Comparison of ENCODE assay signal across 23 cellular contexts in the genomic region with DNA sequence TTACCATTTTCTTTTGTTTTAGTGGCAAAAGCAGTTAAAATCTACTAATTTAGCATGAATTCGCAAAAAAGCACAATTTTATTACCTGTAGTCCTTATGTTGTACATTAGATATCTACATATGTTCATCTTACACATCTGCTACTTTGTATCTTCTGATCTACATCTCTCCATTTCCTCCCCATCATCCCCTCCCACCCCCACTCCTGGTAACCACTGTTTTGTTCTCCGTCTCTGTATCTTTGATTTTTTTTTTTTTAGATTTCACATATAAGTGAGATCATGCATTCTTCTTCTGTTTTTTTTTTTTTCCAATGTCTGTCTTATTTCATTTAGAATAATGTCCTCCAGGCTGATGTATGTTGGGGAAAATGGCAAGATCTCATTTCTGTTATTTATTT.
DNase-seq lines count a peak whose midpoint lies in the region; ATAC-seq, FAIRE-seq and TF ChIP-seq lines count a peak whose summit lies in the region.
"Had no signal": no experiment of that assay in that cellular context is flagged by ENCODE, and none has a peak within 500 bp of the region (broad histone marks: within the 10 kb centered on the region; RNA-seq: fewer than 3 reads in every experiment).

No MANE protein-coding gene starts in this region.

- CTCF ChIA-PET in activated CD4-positive, alpha-beta T cell treated with anti-CD3 and anti-CD28 coated beads for 36 hours (lab: Charles Lee), result no interaction called here

- H3K27me3 ChIP-seq in CD4-positive, CD25-positive, alpha-beta regulatory T cell (ENCODE audit: control insufficient read depth, insufficient read depth, low read length), result no peaks in the 10 kb centered on the region
- H3K27me3 ChIP-seq: body of pancreas, ovary, right atrium auricular region, suprapubic skin, vagina had no signal

- H3K36me3 ChIP-seq in CD4-positive, CD25-positive, alpha-beta regulatory T cell (ENCODE audit: control insufficient read depth, insufficient read depth, low read length), result no peaks in the 10 kb centered on the region
- H3K36me3 ChIP-seq: ovary, right atrium auricular region, suprapubic skin, vagina had no signal

- H3K4me3 Mint-ChIP-seq in activated CD4-positive, alpha-beta T cell treated with anti-CD3 and anti-CD28 coated beads for 36 hours, result no peak overlapping the region
- H3K4me3 Mint-ChIP-seq in CD4-positive, CD25-positive, alpha-beta regulatory T cell, result peak overlapping the region; percentile 9 to 52 (median 40)
- peak overlapping the region; percentile 56 for H3K4me3 Mint-ChIP-seq in activated naive CD4-positive, alpha-beta T cell treated with anti-CD3 and anti-CD28 coated beads, Interleukin-2, amount 50 U/mL, for 24 hours
- H3K4me3 Mint-ChIP-seq: memory B cell had no signal

- peak overlapping the region; percentile 35 for H3K4me3 ChIP-seq in CD4-positive, CD25-positive, alpha-beta regulatory T cell (ENCODE audit: low read depth, low read length)
- H3K4me3 ChIP-seq: body of pancreas, ovary, right atrium auricular region, suprapubic skin, vagina had no signal

- H3K36me3 Mint-ChIP-seq in activated CD4-positive, alpha-beta T cell treated with anti-CD3 and anti-CD28 coated beads for 36 hours (ENCODE audit: low read depth), result peaks cover 5% of the 10 kb centered on the region
- peaks cover 8% of the 10 kb centered on the region for H3K36me3 Mint-ChIP-seq in CD4-positive, CD25-positive, alpha-beta regulatory T cell
- H3K36me3 Mint-ChIP-seq in activated naive CD4-positive, alpha-beta T cell treated with anti-CD3 and anti-CD28 coated beads, Interleukin-2, amount 50 U/mL, for 24 hours, result peaks cover 3% of the 10 kb centered on the region
- H3K36me3 Mint-ChIP-seq: memory B cell had no signal

- FAIRE-seq in D721Med (lab: Jason Lieb, UNC), result no peak
- FAIRE-seq: colon, endometrium, TTC549 had no signal

- H3K27ac ChIP-seq in CD4-positive, CD25-positive, alpha-beta regulatory T cell (ENCODE audit: insufficient read depth, low read length, poor library complexity, severe bottlenecking), result peak overlapping the region; percentile 52
- H3K27ac ChIP-seq: body of pancreas, ovary, right atrium auricular region, suprapubic skin, vagina had no signal

- no peak for TF ChIP-seq CTCF in D721Med (IDR thresholded peaks at IDR 0.05; ENCODE audit: insufficient read depth, missing control alignments)

- peaks cover 59% of the 10 kb centered on the region for H3K4me1 Mint-ChIP-seq in activated CD4-positive, alpha-beta T cell treated with anti-CD3 and anti-CD28 coated beads for 36 hours
- H3K4me1 Mint-ChIP-seq in CD4-positive, CD25-positive, alpha-beta regulatory T cell, result peaks cover 33 to 67% (median 51%) of the 10 kb centered on the region in 4 donors
- peaks cover 73% of the 10 kb centered on the region for H3K4me1 Mint-ChIP-seq in activated naive CD4-positive, alpha-beta T cell treated with anti-CD3 and anti-CD28 coated beads, Interleukin-2, amount 50 U/mL, for 24 hours
- H3K4me1 Mint-ChIP-seq: memory B cell had no signal

- no peaks in the 10 kb centered on the region for H3K27me3 Mint-ChIP-seq in activated CD4-positive, alpha-beta T cell treated with anti-CD3 and anti-CD28 coated beads for 36 hours
- peaks cover 5% of the 10 kb centered on the region for H3K27me3 Mint-ChIP-seq in CD4-positive, CD25-positive, alpha-beta regulatory T cell
- no peaks in the 10 kb centered on the region for H3K27me3 Mint-ChIP-seq in activated naive CD4-positive, alpha-beta T cell treated with anti-CD3 and anti-CD28 coated beads, Interleukin-2, amount 50 U/mL, for 24 hours
- H3K27me3 Mint-ChIP-seq: memory B cell had no signal

- intact Hi-C loops in activated CD4-positive, alpha-beta T cell treated with anti-CD3 and anti-CD28 coated beads for 36 hours (cut with DNase I, micrococcal nuclease), result loop anchor here (5.0 to 10.0 kb wide), 6 partner anchors 98 to 1555 kb away; a partner anchor contains a TSS

- peaks cover 11% of the 10 kb centered on the region for H3K9me3 Mint-ChIP-seq in activated CD4-positive, alpha-beta T cell treated with anti-CD3 and anti-CD28 coated beads for 36 hours (ENCODE audit: low read depth)
- peaks cover 0 to 2% (median 1%) of the 10 kb centered on the region in 7 donors for H3K9me3 Mint-ChIP-seq in CD4-positive, CD25-positive, alpha-beta regulatory T cell
- H3K9me3 Mint-ChIP-seq in activated naive CD4-positive, alpha-beta T cell treated with anti-CD3 and anti-CD28 coated beads, Interleukin-2, amount 50 U/mL, for 24 hours, result no peaks in the 10 kb centered on the region

- H3K4me1 ChIP-seq in CD4-positive, CD25-positive, alpha-beta regulatory T cell (ENCODE audit: control insufficient read depth, insufficient read depth, low read length, poor library complexity, severe bottlenecking), result peaks cover 47% of the 10 kb centered on the region
- H3K4me1 ChIP-seq: body of pancreas, right atrium auricular region, suprapubic skin, vagina had no signal

- H3K9me3 ChIP-seq in CD4-positive, CD25-positive, alpha-beta regulatory T cell (ENCODE audit: control insufficient read depth in 2 of 2, low read length in 2 of 2), result no peaks in the 10 kb centered on the region
- H3K9me3 ChIP-seq: ovary, suprapubic skin, vagina had no signal

- peak; percentile 59 for DNase-seq in activated CD4-positive, alpha-beta T cell treated with anti-CD3 and anti-CD28 coated beads for 36 hours
- no peak for DNase-seq in activated CD4-positive, alpha-beta T cell treated with anti-CD3 and anti-CD28 coated beads, Interleukin-2, amount 50 U/mL, for 48 hours
- DNase-seq in CD4-positive, CD25-positive, alpha-beta regulatory T cell, result peak; percentile 34 to 79 (median 64)
- peak in 3 of 5 experiments; percentile 30 to 88 (median 32) for DNase-seq in T-helper 2 cell
- no peak for DNase-seq in D721Med (ENCODE audit: insufficient read length, low spot score)
- DNase-seq: 8988T; activated CD8-positive, alpha-beta memory T cell treated with anti-CD3 and anti-CD28 coated beads for 24 hours; body of pancreas; Calu3; NCI-H1105 treated with DMSO at 0.1 percent for 48 hours; NCI-H526 treated with DMSO at 0.1 percent for 48 hours; ovary had no signal

- ATAC-seq in activated CD4-positive, alpha-beta T cell treated with anti-CD3 and anti-CD28 coated beads for 36 hours, result no peak
- ATAC-seq in CD4-positive, CD25-positive, alpha-beta regulatory T cell (ENCODE audit: low read depth in 2 of 2), result peak; percentile 65 to 71
- ATAC-seq in HG03565 (IDR thresholded peaks at IDR 0.05; ENCODE audit: unreplicated experiment) (no peak), GM21717 (IDR thresholded peaks at IDR 0.05; ENCODE audit: unreplicated experiment) (no peak)
- ATAC-seq: body of pancreas, SK-N-SH treated with all-trans-retinoic acid at 6 μM for 48 hours had no signal

- H3K27ac Mint-ChIP-seq in activated CD4-positive, alpha-beta T cell treated with anti-CD3 and anti-CD28 coated beads for 36 hours, result peak overlapping the region; percentile 74
- H3K27ac Mint-ChIP-seq in CD4-positive, CD25-positive, alpha-beta regulatory T cell, result peak overlapping the region; percentile 19 to 68 (median 37)
- peak overlapping the region; percentile 78 for H3K27ac Mint-ChIP-seq in activated naive CD4-positive, alpha-beta T cell treated with anti-CD3 and anti-CD28 coated beads, Interleukin-2, amount 50 U/mL, for 24 hours
- H3K27ac Mint-ChIP-seq: memory B cell had no signal

- POLR2A ChIA-PET in activated CD4-positive, alpha-beta T cell treated with anti-CD3 and anti-CD28 coated beads for 36 hours (lab: Charles Lee), result no interaction called here

Comparison
In these comparisons a context has a peak if more than half of its experiments do, and no peak if none do; other contexts are left out.
1. DNase-seq: peak in activated CD4-positive, alpha-beta T cell treated with anti-CD3 and anti-CD28 coated beads for 36 hours (single experiment), CD4-positive, CD25-positive, alpha-beta regulatory T cell (3 of 3) and T-helper 2 cell (3 of 5); none in activated CD4-positive, alpha-beta T cell treated with anti-CD3 and anti-CD28 coated beads, Interleukin-2, amount 50 U/mL, for 48 hours (0 of 2) and D721Med (single experiment).
2. ATAC-seq: peak in CD4-positive, CD25-positive, alpha-beta regulatory T cell (2 of 2); none in activated CD4-positive, alpha-beta T cell treated with anti-CD3 and anti-CD28 coated beads for 36 hours (single experiment), HG03565 (single experiment) and GM21717 (single experiment).
3. Peak in every context shown above with its lines, with median percentiles within 50 percentile points of each other: H3K27ac Mint-ChIP-seq.